Comparison of ENCODE assay signal across 8 cellular contexts in genomic region chr20:53706511-53707031, GRCh38.
A peak's percentile ranks its signal among the peaks of the same experiment; 100 is the strongest.
DNase-seq lines count a peak whose midpoint lies in the region; ATAC-seq and TF ChIP-seq lines count a peak whose summit lies in the region.

No MANE protein-coding gene starts in this region.

- no peaks in the 10 kb centered on the region for H3K9me3 ChIP-seq in DND-41 (ENCODE audit: insufficient read depth, low read length, severe bottlenecking)
- no peaks in the 10 kb centered on the region for H3K9me3 ChIP-seq in SU-DHL-6 (ENCODE audit: insufficient read depth, low read length)
- no peaks in the 10 kb centered on the region for H3K9me3 ChIP-seq in right lobe of liver

- WGBS in right lobe of liver (ENCODE audit: insufficient coverage, low coverage, low lambda C conversion rate, missing lambda C conversion rate), result 55% methylated on average over 5 of the region's 5 CpGs

- ATAC-seq in DND-41 (ENCODE audit: insufficient read depth, low read depth) (peak; percentile 57), GM21786 (IDR thresholded peaks at IDR 0.05; ENCODE audit: unreplicated experiment) (peak; percentile 45), right lobe of liver (peak in 1 of 4 donors; percentile 4), left lobe of liver (no peak)

- H3K27ac ChIP-seq in DND-41 (ENCODE audit: low read length) (peak overlapping the region; percentile 93), SU-DHL-6 (ENCODE audit: low read depth, low read length) (peak overlapping the region; percentile 96), right lobe of liver (peak overlapping the region; percentile 43 to 71 (median 43))

- no peak for TF ChIP-seq POLR2A in right lobe of liver (IDR thresholded peaks at IDR 0.05)

- H3K4me1 ChIP-seq in DND-41 (ENCODE audit: insufficient read depth, low read length) (peaks cover 41% of the 10 kb centered on the region), right lobe of liver (peaks cover 0 to 22% (median 7%) of the 10 kb centered on the region in 4 donors)

- no peaks in the 10 kb centered on the region for H4K20me1 ChIP-seq in DND-41 (ENCODE audit: insufficient read depth, low read length)
- no peaks in the 10 kb centered on the region for H4K20me1 ChIP-seq in SU-DHL-6 (ENCODE audit: low read depth, low read length)

- H3K9ac ChIP-seq in DND-41 (ENCODE audit: low read depth, low read length), result peak overlapping the region; percentile 50
- H3K9ac ChIP-seq in SU-DHL-6 (ENCODE audit: low read length), result peak overlapping the region; percentile 43

- H3K36me3 ChIP-seq in DND-41 (ENCODE audit: insufficient read depth, low read length) (no peaks in the 10 kb centered on the region), SU-DHL-6 (ENCODE audit: low read length) (no peaks in the 10 kb centered on the region), right lobe of liver (no peaks in the 10 kb centered on the region)

- H2AFZ ChIP-seq in DND-41 (ENCODE audit: low read depth, low read length), result peak overlapping the region; percentile 58
- H2AFZ ChIP-seq in SU-DHL-6 (ENCODE audit: low read depth, low read length, severe bottlenecking), result no peak overlapping the region

- H3K4me2 ChIP-seq in DND-41 (ENCODE audit: insufficient read depth, low read length), result peak overlapping the region; percentile 52
- H3K4me2 ChIP-seq in SU-DHL-6 (ENCODE audit: low read depth, low read length, poor library complexity, severe bottlenecking), result peak overlapping the region; percentile 66

- intact Hi-C loops in right lobe of liver (cut with DNase I), result no loop called here

- no peak for TF ChIP-seq CTCF in DND-41 (IDR thresholded peaks at IDR 0.05; ENCODE audit: borderline replicate concordance, extremely low read depth, low read length, poor library complexity, severe bottlenecking)
- TF ChIP-seq CTCF in SU-DHL-6 (IDR thresholded peaks at IDR 0.05; ENCODE audit: insufficient read depth, low read length, poor library complexity, severe bottlenecking), result no peak
- no peak for TF ChIP-seq CTCF in right lobe of liver (IDR thresholded peaks at IDR 0.05)

- H3K27me3 ChIP-seq in DND-41 (ENCODE audit: insufficient read depth, low read length, poor library complexity) (no peaks in the 10 kb centered on the region), SU-DHL-6 (ENCODE audit: low read length) (no peaks in the 10 kb centered on the region), right lobe of liver (no peaks in the 10 kb centered on the region)

- H3K9me2 ChIP-seq in SU-DHL-6 (replicated peaks; ENCODE audit: insufficient read depth, low read length), result no peaks in the 10 kb centered on the region

- H3K4me3 ChIP-seq in DND-41 (ENCODE audit: low read depth in 1 of 2, low read length in 2 of 2) (peak overlapping the region in 1 of 2 experiments; percentile 23; a peak in 1 of 4 replicates), SU-DHL-6 (ENCODE audit: insufficient read depth, low read length, poor library complexity, severe bottlenecking) (no peak overlapping the region), right lobe of liver (no peak overlapping the region)

- peaks cover 25% of the 10 kb centered on the region for H3F3A ChIP-seq in SU-DHL-6 (ENCODE audit: insufficient read depth)

- H3K79me2 ChIP-seq in DND-41 (ENCODE audit: insufficient read depth, low read length) (no peaks in the 10 kb centered on the region), SU-DHL-6 (ENCODE audit: insufficient read depth, low read length) (no peaks in the 10 kb centered on the region)

- DNase-seq in DND-41, result peak; percentile 76
- no peak for DNase-seq in right lobe of liver
- no peak for DNase-seq in nucleus accumbens (lab: John Stamatoyannopoulos, UW)
- DNase-seq in activated gamma-delta T cell treated with Interleukin-2 at 50 U/mL for 16 hours, result no peak
- DNase-seq in hypothalamus (lab: John Stamatoyannopoulos, UW), result no peak
- no peak for DNase-seq in left lobe of liver (ENCODE audit: low spot score)

Comparison
In these comparisons a context has a peak if more than half of its experiments do, and no peak if none do; other contexts are left out.
1. H3K27ac ChIP-seq: peak in every context shown above with its lines; median percentile 96 in SU-DHL-6; 93 in DND-41; 43 in right lobe of liver.